8 cellular contexts compared by ENCODE assay signal in genomic region chr19:9673912-9674668, GRCh38. TPM values are rescaled to one million over a fixed set of nuclear protein-coding genes. Genes with fewer than 3 reads are reported as not detected.
DNase-seq lines count a peak whose midpoint lies in the region; TF ChIP-seq lines count a peak whose summit lies in the region.

No MANE protein-coding gene starts in this region.

- no peaks in the 10 kb centered on the region; the same call in 1 of the 2 replicates for H4K20me1 ChIP-seq in BLaER1

- H3K4me1 ChIP-seq in BLaER1, result 0 out of 2 replicates have a peak, but pooled peaks cover 4% of the 10 kb centered on the region

- H3K9me3 ChIP-seq in BLaER1, result peaks cover 64% of the 10 kb centered on the region

- peaks cover 49% of the 10 kb centered on the region for H3K36me3 ChIP-seq in BLaER1

- H3K4me3 ChIP-seq in BLaER1 (peak overlapping the region; percentile 95), fibroblast of pulmonary artery (replicated peaks; ENCODE audit: low read depth, low read length) (peak overlapping the region; percentile 89)

- DNase-seq in HT1080 (ENCODE audit: low read depth), result peak; percentile 79
- peak; percentile 68 for DNase-seq in activated CD8-positive, alpha-beta memory T cell treated with anti-CD3 and anti-CD28 coated beads, Interleukin-2, amount 50 U/mL, for 48 hours
- peak; percentile 4 for DNase-seq in fibroblast of pulmonary artery (ENCODE audit: low read depth)
- peak; percentile 39 for DNase-seq in renal cortical epithelial cell (ENCODE audit: low read depth)
- no peak for DNase-seq in GM20000 (ENCODE audit: low spot score)
- no peak for DNase-seq in NCI-H1930 (lab: John Stamatoyannopoulos, UW)
- no peak for DNase-seq in NCI-H2107 (lab: John Stamatoyannopoulos, UW)

- TF ChIP-seq CTCF in fibroblast of pulmonary artery (IDR thresholded peaks at IDR 0.05; ENCODE audit: low read length, missing control alignments) (no peak), GM20000 (IDR thresholded peaks at IDR 0.05; ENCODE audit: extremely low read depth, missing control alignments) (no peak)

- no peaks in the 10 kb centered on the region for H3K27me3 ChIP-seq in BLaER1

- H3K27ac ChIP-seq in BLaER1, result peak overlapping the region; percentile 96

- peak overlapping the region; percentile 75 for H3K4me2 ChIP-seq in BLaER1

- peak overlapping the region; percentile 97 for H3K9ac ChIP-seq in BLaER1

RNA-seq across cellular contexts. Expression of gene ZNF562, which starts 0.8 kb away (rescaled TPM):
- total RNA-seq in HT1080 (2014; rRNA removed; shearing (Covaris generic)), result 25.3 and 26.6 TPM in 2 replicates
- 8.2 and 9.3 TPM in 2 replicates for polyA plus RNA-seq in HT1080 (2015; cell fraction: cytosol; rRNA removed)
- 19.3 and 23.0 TPM in 2 replicates for polyA plus RNA-seq in HT1080 (2015; cell fraction: nucleus; rRNA removed)
- total RNA-seq in renal cortical epithelial cell, result 57.3 and 59.4 TPM in 2 replicates

RNA-seq across cellular contexts. Expression of gene ZNF561, which starts 53.1 kb away (rescaled TPM):
- total RNA-seq in HT1080 (2014; rRNA removed; shearing (Covaris generic)), result 17.7 and 19.8 TPM in 2 replicates
- polyA plus RNA-seq in HT1080 (2015; cell fraction: cytosol; rRNA removed), result 24.1 and 25.5 TPM in 2 replicates
- polyA plus RNA-seq in HT1080 (2015; cell fraction: nucleus; rRNA removed), result 45.6 and 52.2 TPM in 2 replicates
- total RNA-seq in renal cortical epithelial cell, result 34.6 and 70.2 TPM in 2 replicates

Comparison
In these comparisons a context has a peak if more than half of its experiments do, and no peak if none do; other contexts are left out.
1. DNase-seq: peak in HT1080 (single experiment), activated CD8-positive, alpha-beta memory T cell treated with anti-CD3 and anti-CD28 coated beads, Interleukin-2, amount 50 U/mL, for 48 hours (single experiment), fibroblast of pulmonary artery (single experiment) and renal cortical epithelial cell (single experiment); none in GM20000 (single experiment), NCI-H1930 (0 of 2) and NCI-H2107 (single experiment).